ENCODE assay signal across 23 cellular contexts in the genomic region with DNA sequence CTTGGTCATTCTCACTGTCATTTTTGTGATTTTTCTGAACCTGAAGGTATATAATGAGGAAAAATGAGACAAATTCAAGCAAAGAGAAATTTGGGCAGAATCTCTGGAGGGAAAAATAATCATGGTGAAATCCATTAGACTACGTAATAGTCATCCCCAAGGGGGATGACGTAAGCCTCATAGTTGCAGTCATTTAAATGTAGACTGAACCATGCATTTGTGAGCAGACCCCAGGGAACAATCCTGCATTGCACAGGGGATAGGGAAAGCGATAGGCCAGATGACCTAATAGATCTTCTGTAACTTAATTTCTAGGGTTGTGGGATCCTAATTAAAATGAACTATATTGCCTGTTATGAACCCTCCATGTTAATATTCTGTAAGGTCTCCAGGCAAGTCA.
"Had no signal": no experiment of that assay in that cellular context is flagged by ENCODE, and none has a peak within 500 bp of the region (broad histone marks: within the 10 kb centered on the region; RNA-seq: fewer than 3 reads in every experiment).

No MANE protein-coding gene starts in this region.

- H3K9ac ChIP-seq: parathyroid adenoma had no signal

- FAIRE-seq: frontal cortex, keratinocyte, small intestine, urothelium cell line had no signal

- H3K9me3 Mint-ChIP-seq: natural killer cell treated with Interleukin-12 subunit alpha and Interleukin-12 subunit beta and Interleukin-15 and Interleukin-18, amount 100 ng/mL, for 72 hours; stimulated activated effector memory CD8-positive, alpha-beta T cell treated with anti-CD3 and anti-CD28 coated beads, Interleukin-12 subunit alpha, Interleukin-12 subunit beta, amount 100 ng/mL, for 72 hours; type B pancreatic cell had no signal

- DNase-seq: colonic mucosa; esophagus squamous epithelium; left lung; mesenchymal stem cell; midbrain; occipital lobe; psoas muscle; small intestine; stimulated activated CD4-positive, alpha-beta T cell treated with anti-CD3 and anti-CD28 coated beads, Interleukin-12 subunit alpha, Interleukin-12 subunit beta, amount 100 ng/mL, for 4 hours; stimulated activated CD4-positive, alpha-beta T cell treated with anti-CD3 and anti-CD28 coated beads, Interleukin-2, amount 100 ng/mL, for 48 hours; stimulated activated CD8-positive, alpha-beta memory T cell treated with anti-CD3 and anti-CD28 coated beads, Interleukin-4, amount 100 ng/mL, for 48 hours; stimulated activated naive CD8-positive, alpha-beta T cell treated with anti-CD3 and anti-CD28 coated beads, Interleukin-15, Interleukin-2, amounts not matched to agents 100 U/mL and 50 U/mL, for 24 hours; thyroid gland had no signal

- H3K4me1 ChIP-seq: colonic mucosa, parathyroid adenoma, psoas muscle, thyroid gland had no signal

- H3K9me3 ChIP-seq: colonic mucosa, esophagus squamous epithelium, left lung, psoas muscle, suprapubic skin, thyroid gland had no signal

- ATAC-seq: left lung; natural killer cell treated with Interleukin-12 subunit alpha and Interleukin-12 subunit beta and Interleukin-15 and Interleukin-18, amount 100 ng/mL, for 72 hours; psoas muscle; sciatic nerve; stimulated activated effector memory CD8-positive, alpha-beta T cell treated with anti-CD3 and anti-CD28 coated beads, Interleukin-12 subunit alpha, Interleukin-12 subunit beta, amount 100 ng/mL, for 72 hours; stimulated activated naive CD8-positive, alpha-beta T cell treated with anti-CD3 and anti-CD28 coated beads, Interleukin-15, Interleukin-2, amounts not matched to agents 100 U/mL and 50 U/mL, for 24 hours had no signal

- H3K4me3 ChIP-seq: colonic mucosa, esophagus squamous epithelium, left lung, lung, psoas muscle, suprapubic skin, thyroid gland had no signal

- H3K27ac ChIP-seq: colonic mucosa, esophagus squamous epithelium, left lung, parathyroid adenoma, psoas muscle, suprapubic skin, thyroid gland had no signal

- H3K79me2 ChIP-seq: parathyroid adenoma had no signal

- H2AFZ ChIP-seq: parathyroid adenoma had no signal

- H3K4me3 Mint-ChIP-seq: natural killer cell treated with Interleukin-12 subunit alpha and Interleukin-12 subunit beta and Interleukin-15 and Interleukin-18, amount 100 ng/mL, for 72 hours; stimulated activated effector memory CD8-positive, alpha-beta T cell treated with anti-CD3 and anti-CD28 coated beads, Interleukin-12 subunit alpha, Interleukin-12 subunit beta, amount 100 ng/mL, for 72 hours; type B pancreatic cell had no signal

- H3K36me3 Mint-ChIP-seq: natural killer cell treated with Interleukin-12 subunit alpha and Interleukin-12 subunit beta and Interleukin-15 and Interleukin-18, amount 100 ng/mL, for 72 hours; stimulated activated effector memory CD8-positive, alpha-beta T cell treated with anti-CD3 and anti-CD28 coated beads, Interleukin-12 subunit alpha, Interleukin-12 subunit beta, amount 100 ng/mL, for 72 hours; type B pancreatic cell had no signal

- H3K27ac Mint-ChIP-seq: stimulated activated effector memory CD8-positive, alpha-beta T cell treated with anti-CD3 and anti-CD28 coated beads, Interleukin-12 subunit alpha, Interleukin-12 subunit beta, amount 100 ng/mL, for 72 hours; type B pancreatic cell had no signal

- H3K27me3 ChIP-seq: colonic mucosa, esophagus squamous epithelium, left lung, suprapubic skin, thyroid gland had no signal

- H3K36me3 ChIP-seq: colonic mucosa, esophagus squamous epithelium, left lung, suprapubic skin, thyroid gland had no signal
